In genomic region chr5:145872486-145872885, GRCh38 we compare ENCODE assay signal across 14 cellular contexts. TPM values are rescaled to one million over a fixed set of nuclear protein-coding genes. Genes with fewer than 3 reads are reported as not detected.
"Had no signal": no experiment of that assay in that cellular context is flagged by ENCODE, and none has a peak within 500 bp of the region (broad histone marks: within the 10 kb centered on the region; RNA-seq: fewer than 3 reads in every experiment).

No MANE protein-coding gene starts in this region.

- FAIRE-seq: keratinocyte, pancreas had no signal

- H3K27me3 ChIP-seq: adrenal gland, gastrocnemius medialis, pancreas had no signal

- DNase-seq: activated naive CD4-positive, alpha-beta T cell treated with anti-CD3 and anti-CD28 coated beads, Interleukin-2, amount 50 U/mL, for 16 hours; activated T-cell treated with anti-CD3 and anti-CD28 coated beads, Interleukin-2, amount 50 U/mL, for 1 hour; adrenal gland; cortex of kidney; effector memory CD4-positive, alpha-beta T cell; gastrocnemius medialis; retina had no signal

- ATAC-seq: activated CD4-positive, CD25-positive, alpha-beta regulatory T cell treated with anti-CD3 and anti-CD28 coated beads, Interleukin-2, amount 50 U/mL, for 24 hours; gastrocnemius medialis; pancreas had no signal

- H3K4me3 ChIP-seq: adrenal gland, gastrocnemius medialis, pancreas, smooth muscle cell had no signal

- H3K9me3 ChIP-seq: adrenal gland, gastrocnemius medialis, pancreas had no signal

- H3K36me3 ChIP-seq: adrenal gland, gastrocnemius medialis, pancreas had no signal

- H3K4me2 ChIP-seq: smooth muscle cell had no signal

- H3K27ac ChIP-seq: adrenal gland, gastrocnemius medialis, pancreas had no signal

- H3K4me1 ChIP-seq: adrenal gland, gastrocnemius medialis, pancreas had no signal

RNA-seq across cellular contexts. Expression of gene GRXCR2, which starts 0.3 kb away (rescaled TPM):
- total RNA-seq: adrenal gland, fibroblast of lung, gastrocnemius medialis, mesenteric fat pad, neural crest cell, smooth muscle cell had no signal
- polyA plus RNA-seq: adrenal gland, fibroblast of lung, pancreas, smooth muscle cell had no signal
